ENCODE assay signal across 10 cellular contexts in genomic region chr10:93445978-93446720, GRCh38. TPM values are rescaled to one million over a fixed set of nuclear protein-coding genes. Genes with fewer than 3 reads are reported as not detected.
DNase-seq lines count a peak whose midpoint lies in the region; ATAC-seq, FAIRE-seq and TF ChIP-seq lines count a peak whose summit lies in the region.
"Had no signal": no experiment of that assay in that cellular context is flagged by ENCODE, and none has a peak within 500 bp of the region (broad histone marks: within the 10 kb centered on the region; RNA-seq: fewer than 3 reads in every experiment).

No MANE protein-coding gene starts in this region.

- peaks cover 50% of the 10 kb centered on the region for H3K36me3 Mint-ChIP-seq in MCF 10A (ENCODE audit: insufficient read depth, unreplicated experiment)
- H3K36me3 Mint-ChIP-seq in activated T-cell treated with anti-CD3 and anti-CD28 coated beads, Interleukin-2, amount 50 U/mL, for 4 hours (ENCODE audit: insufficient read depth): peaks cover 4% of the 10 kb centered on the region

- TF ChIP-seq CTCF in MCF 10A (IDR thresholded peaks at IDR 0.05; ENCODE audit: unreplicated experiment) (no peak), HepG2 (CRISPR knock-in tag; IDR thresholded peaks at IDR 0.05) (no peak), smooth muscle cell (IDR thresholded peaks at IDR 0.05; ENCODE audit: borderline replicate concordance, insufficient read depth, poor library complexity, severe bottlenecking) (no peak)

- 59% methylated on average over 6 of the region's 7 CpGs for WGBS in HepG2 (ENCODE audit: low lambda C conversion rate)
- WGBS in smooth muscle cell (ENCODE audit: low lambda C conversion rate): 68% methylated on average over 7 of the region's 7 CpGs

- H3K27ac Mint-ChIP-seq in MCF 10A (ENCODE audit: low read depth, unreplicated experiment): peak overlapping the region; percentile 99

- no peak overlapping the region for H3K9ac ChIP-seq in HUES48 (ENCODE audit: low read depth, low read length)
- H3K9ac ChIP-seq in HepG2 (ENCODE audit: insufficient read depth, low read depth, low read length): peak overlapping the region; percentile 28; the same call in 1 of the 2 replicates
- peak overlapping the region; percentile 68 for H3K9ac ChIP-seq in smooth muscle cell (ENCODE audit: low read depth)

- intact Hi-C loops in MCF 10A (cut with micrococcal nuclease): no loop called here
- intact Hi-C loops in HepG2 (cut with micrococcal nuclease; ENCODE audit: unreplicated experiment): no loop called here

- DNase-seq in MCF 10A (ENCODE audit: unreplicated experiment) (peak; percentile 51), HepG2 (ENCODE audit: low spot score) (no peak), smooth muscle cell (lab: John Stamatoyannopoulos, UW; ENCODE audit: unreplicated experiment) (no peak), SW 1271 (lab: John Stamatoyannopoulos, UW) (no peak), MG63 (no peak)
- DNase-seq in activated T-cell treated with anti-CD3 and anti-CD28 coated beads, Interleukin-2, amount 50 U/mL, for 4 hours: no peak
- DNase-seq: activated effector memory CD4-positive, alpha-beta T cell treated with anti-CD3 and anti-CD28 coated beads, Interleukin-2, amount 50 U/mL, for 16 hours had no signal

- H3K27me3 ChIP-seq in HUES48 (ENCODE audit: control insufficient read depth, insufficient read depth, low read length) (no peaks in the 10 kb centered on the region), HepG2 (ENCODE audit: control insufficient read depth in 1 of 2, insufficient read depth in 2 of 2, low read length in 2 of 2) (no peaks in the 10 kb centered on the region), smooth muscle cell (ENCODE audit: low read depth) (no peaks in the 10 kb centered on the region), MG63 (no peaks in the 10 kb centered on the region)

- BruUV-seq in MCF 10A (replicated peaks; lab: Mats Ljungman, UMichigan): TSS peak; percentile 73
- BruUV-seq in HepG2 (replicated peaks; lab: Mats Ljungman, UMichigan): no TSS peak

- CTCF ChIA-PET in MCF 10A (lab: Yijun Ruan, JAX): interaction anchor here (0.6 to 12.9 kb wide), 17 partner anchors 10 to 603 kb away, joined by 3 to 139 read pairs (median 4); partner anchors contain the start of gene MYOF
- CTCF ChIA-PET in HepG2 (lab: Yijun Ruan, JAX; ENCODE audit: low intra/inter-chr PET ratio, low total read pairs): no interaction called here

- H3K4me3 ChIP-seq in HUES48 (ENCODE audit: low read depth, low read length): no peak overlapping the region
- H3K4me3 ChIP-seq in HepG2 (replicated peaks in 1 of 3; ENCODE audit: insufficient read depth in 1 of 3, low read depth in 2 of 3, low read length in 3 of 3): no peak overlapping the region
- H3K4me3 ChIP-seq in smooth muscle cell: no peak overlapping the region
- H3K4me3 ChIP-seq in MG63: no peak overlapping the region

- in situ Hi-C loops in HepG2 (cut with HindIII; ENCODE audit: extremely low pct_ligation_motif_present, low pct_unique_long_range_greater_than_20kb): no loop called here

- TF ChIP-seq POLR2A in HepG2 (IDR thresholded peaks at IDR 0.05; ENCODE audit: insufficient read depth in 1 of 2, low read depth in 2 of 2, low read length in 2 of 2): no peak

- H3K27ac ChIP-seq in HUES48 (ENCODE audit: low read depth, low read length): peak overlapping the region; percentile 94
- H3K27ac ChIP-seq in HepG2 (ENCODE audit: extremely low read length, insufficient read depth, low read length): peak overlapping the region; percentile 42
- peak overlapping the region; percentile 93 for H3K27ac ChIP-seq in smooth muscle cell (ENCODE audit: low read depth)
- H3K27ac ChIP-seq: WERI-Rb-1 had no signal

- ATAC-seq in HepG2 (peak; percentile 16), GM19455 (IDR thresholded peaks at IDR 0.05; ENCODE audit: unreplicated experiment) (no peak)
- ATAC-seq in activated T-cell treated with anti-CD3 and anti-CD28 coated beads, Interleukin-2, amount 50 U/mL, for 4 hours: no peak

- H3K4me3 Mint-ChIP-seq in MCF 10A (ENCODE audit: unreplicated experiment): peak overlapping the region; percentile 40
- no peak overlapping the region for H3K4me3 Mint-ChIP-seq in activated T-cell treated with anti-CD3 and anti-CD28 coated beads, Interleukin-2, amount 50 U/mL, for 4 hours

- H3K36me3 ChIP-seq in HUES48 (ENCODE audit: control insufficient read depth, insufficient read depth, low read length): no peaks in the 10 kb centered on the region
- no peaks in the 10 kb centered on the region for H3K36me3 ChIP-seq in HepG2 (replicated peaks in 1 of 2; ENCODE audit: control insufficient read depth in 1 of 2, insufficient read depth in 2 of 2, low read length in 2 of 2)
- peaks cover 12% of the 10 kb centered on the region for H3K36me3 ChIP-seq in smooth muscle cell (ENCODE audit: low read depth)
- H3K36me3 ChIP-seq in MG63: peaks cover 81% of the 10 kb centered on the region
- H3K36me3 ChIP-seq: WERI-Rb-1 had no signal

- H3K27me3 Mint-ChIP-seq in MCF 10A (ENCODE audit: insufficient read depth, unreplicated experiment): no peaks in the 10 kb centered on the region
- no peaks in the 10 kb centered on the region for H3K27me3 Mint-ChIP-seq in activated T-cell treated with anti-CD3 and anti-CD28 coated beads, Interleukin-2, amount 50 U/mL, for 4 hours (ENCODE audit: low read depth)

- peaks cover 46% of the 10 kb centered on the region for H3K4me1 Mint-ChIP-seq in MCF 10A (ENCODE audit: insufficient read depth, unreplicated experiment)
- no peaks in the 10 kb centered on the region for H3K4me1 Mint-ChIP-seq in activated T-cell treated with anti-CD3 and anti-CD28 coated beads, Interleukin-2, amount 50 U/mL, for 4 hours (ENCODE audit: low read depth)

- TF ChIP-seq EP300 in HepG2 (IDR thresholded peaks at IDR 0.05; ENCODE audit: low read depth in 2 of 2, low read length in 2 of 2): no peak
- TF ChIP-seq EP300 in HepG2 (CRISPR knock-in tag; IDR thresholded peaks at IDR 0.05; ENCODE audit: borderline replicate concordance): no peak

- H3K79me2 ChIP-seq in HepG2 (ENCODE audit: insufficient read depth, low read length): no peaks in the 10 kb centered on the region
- H3K79me2 ChIP-seq in smooth muscle cell (ENCODE audit: low read depth): peaks cover 9% of the 10 kb centered on the region

- no peak overlapping the region for H2AFZ ChIP-seq in HepG2 (ENCODE audit: low read length)
- no peak overlapping the region for H2AFZ ChIP-seq in smooth muscle cell (ENCODE audit: low read depth)

- TF ChIP-seq RAD21 in HepG2 (CRISPR knock-in tag; IDR thresholded peaks at IDR 0.05): no peak

- H3K4me2 ChIP-seq in HepG2 (ENCODE audit: low read depth, low read length) (peak overlapping the region; percentile 67), smooth muscle cell (peak overlapping the region; percentile 15)

- no peaks in the 10 kb centered on the region for H3K9me3 Mint-ChIP-seq in MCF 10A (ENCODE audit: unreplicated experiment)
- no peaks in the 10 kb centered on the region for H3K9me3 Mint-ChIP-seq in activated T-cell treated with anti-CD3 and anti-CD28 coated beads, Interleukin-2, amount 50 U/mL, for 4 hours

- POLR2A ChIA-PET in MCF 10A (lab: Yijun Ruan, JAX): interaction anchor here (0.6 to 39.8 kb wide), 12 partner anchors 9 to 984 kb away, joined by 3 to 2342 read pairs (median 4); partner anchors contain the start of genes CEP55 and MYOF
- POLR2A ChIA-PET in HepG2 (lab: Yijun Ruan, JAX): interaction anchor here (0.8 to 1.4 kb wide), 4 partner anchors 9 to 25 kb away, joined by 3 to 14 read pairs (median 3); no protein-coding TSS in a partner anchor

- H3F3A ChIP-seq in smooth muscle cell (ENCODE audit: low read depth): peaks cover 11% of the 10 kb centered on the region

- H3K4me1 ChIP-seq in HUES48 (ENCODE audit: control insufficient read depth, insufficient read depth, low read length) (peaks cover 29% of the 10 kb centered on the region), HepG2 (ENCODE audit: insufficient read depth, low read length) (peaks cover 37% of the 10 kb centered on the region), smooth muscle cell (ENCODE audit: low read depth) (peaks cover 13% of the 10 kb centered on the region)

- H4K20me1 ChIP-seq in HepG2 (ENCODE audit: insufficient read depth, low read length): no peaks in the 10 kb centered on the region
- H4K20me1 ChIP-seq in smooth muscle cell (ENCODE audit: low read depth): no peaks in the 10 kb centered on the region

- no peak for FAIRE-seq in HepG2 (lab: Jason Lieb, UNC)

- H3K9me3 ChIP-seq in HUES48 (ENCODE audit: control insufficient read depth, insufficient read depth, low read length) (no peaks in the 10 kb centered on the region), HepG2 (ENCODE audit: low read length) (no peaks in the 10 kb centered on the region), smooth muscle cell (replicated peaks; ENCODE audit: low read depth) (no peaks in the 10 kb centered on the region), MG63 (no peaks in the 10 kb centered on the region)

RNA-seq across cellular contexts. Expression of gene MYOF, which starts 36.0 kb away (rescaled TPM):
- total RNA-seq in MCF 10A (2022) (167 and 181 TPM in 2 replicates), HepG2 (2016; rRNA removed; fragmentation: Illumina TruSeq; extraction: Trizol) (0.42 and 0.66 TPM in 2 replicates), smooth muscle cell (99.5 and 99.6 TPM in 2 replicates)
- total RNA-seq in HepG2 (2016; cell fraction: cytosol; rRNA removed; fragmentation: Illumina TruSeq; extraction: Trizol; ENCODE audit: low read depth): not detected in 2 replicates
- 0.56 and 0.71 TPM in 2 replicates for total RNA-seq in HepG2 (2016; cell fraction: insoluble cytoplasmic fraction; rRNA removed; fragmentation: Illumina TruSeq; extraction: Trizol)
- total RNA-seq in HepG2 (2016; cell fraction: membrane; rRNA removed; fragmentation: Illumina TruSeq; extraction: Trizol): 0.06 and 0.14 TPM in 2 replicates
- total RNA-seq in HepG2 (2016; cell fraction: nucleus; rRNA removed; fragmentation: Illumina TruSeq; extraction: Trizol): 0.60 and 0.68 TPM in 2 replicates
- polyA plus RNA-seq in HepG2 (2011; rRNA removed) (0.17 and 0.18 TPM in 2 replicates), smooth muscle cell (29.6 and 45.1 TPM in 2 replicates)
- polyA plus RNA-seq in HepG2 (2011; cell fraction: cytosol; rRNA removed): 0.13 and 0.23 TPM in 2 replicates
- polyA plus RNA-seq in HepG2 (2011; cell fraction: nucleus; rRNA removed): 0.29 and 0.52 TPM in 2 replicates
- 0.08 and 0.13 TPM in 2 replicates for polyA plus RNA-seq in HepG2 (2012)
- 0.03 and 0.08 TPM in 2 replicates for polyA plus RNA-seq in HepG2 (2016; cell fraction: cytosol; fragmentation: Illumina TruSeq; extraction: Trizol; ENCODE audit: low read depth)
- 0.35 and 0.50 TPM in 2 replicates for polyA plus RNA-seq in HepG2 (2016; cell fraction: insoluble cytoplasmic fraction; fragmentation: Illumina TruSeq; extraction: Trizol; ENCODE audit: low read depth)
- polyA plus RNA-seq in HepG2 (2016; cell fraction: membrane; fragmentation: Illumina TruSeq; extraction: Trizol; ENCODE audit: low read depth): 0.03 and 0.05 TPM in 2 replicates
- 0.85 and 0.89 TPM in 2 replicates for polyA plus RNA-seq in HepG2 (2016; cell fraction: nucleus; fragmentation: Illumina TruSeq; extraction: Trizol; ENCODE audit: insufficient read depth, low read depth)
- 0.12 and 47.0 TPM in 2 replicates for polyA minus RNA-seq in HepG2 (2011; rRNA and poly(A)+ RNA removed; ENCODE audit: low replicate concordance)
- polyA minus RNA-seq in HepG2 (2011; cell fraction: cytosol; rRNA and poly(A)+ RNA removed): 0.62 and 0.79 TPM in 2 replicates
- polyA minus RNA-seq in HepG2 (2011; cell fraction: nucleus; rRNA and poly(A)+ RNA removed): 0.37 and 0.77 TPM in 2 replicates
- total RNA-seq in activated T-cell treated with anti-CD3 and anti-CD28 coated beads, Interleukin-2, amount 50 U/mL, for 4 hours: 10 to 100 TPM; 39.2 to 65.4 (median 42.6) TPM
- total RNA-seq in MG63 (2014; rRNA removed; shearing (Covaris generic); ENCODE audit: low replicate concordance): 69.3 and 75.6 TPM in 2 replicates

RNA-seq across cellular contexts. Expression of gene CEP55, which starts 50.3 kb away (rescaled TPM):
- total RNA-seq in MCF 10A (2022): 25.2 and 39.4 TPM in 2 replicates
- 17.1 and 27.3 TPM in 2 replicates for total RNA-seq in HepG2 (2016; rRNA removed; fragmentation: Illumina TruSeq; extraction: Trizol)
- 3.8 and 5.0 TPM in 2 replicates for total RNA-seq in HepG2 (2016; cell fraction: cytosol; rRNA removed; fragmentation: Illumina TruSeq; extraction: Trizol; ENCODE audit: low read depth)
- total RNA-seq in HepG2 (2016; cell fraction: insoluble cytoplasmic fraction; rRNA removed; fragmentation: Illumina TruSeq; extraction: Trizol): 18.0 and 28.7 TPM in 2 replicates
- 10.4 and 11.4 TPM in 2 replicates for total RNA-seq in HepG2 (2016; cell fraction: membrane; rRNA removed; fragmentation: Illumina TruSeq; extraction: Trizol)
- total RNA-seq in HepG2 (2016; cell fraction: nucleus; rRNA removed; fragmentation: Illumina TruSeq; extraction: Trizol): 10.3 and 12.4 TPM in 2 replicates
- polyA plus RNA-seq in HepG2 (2011; rRNA removed): 3.4 and 6.5 TPM in 2 replicates
- 2.6 and 2.7 TPM in 2 replicates for polyA plus RNA-seq in HepG2 (2011; cell fraction: cytosol; rRNA removed)
- polyA plus RNA-seq in HepG2 (2011; cell fraction: nucleus; rRNA removed): 1.4 and 1.8 TPM in 2 replicates
- polyA plus RNA-seq in HepG2 (2012): 3.0 and 6.8 TPM in 2 replicates
- 3.0 and 3.1 TPM in 2 replicates for polyA plus RNA-seq in HepG2 (2016; cell fraction: cytosol; fragmentation: Illumina TruSeq; extraction: Trizol; ENCODE audit: low read depth)
- polyA plus RNA-seq in HepG2 (2016; cell fraction: insoluble cytoplasmic fraction; fragmentation: Illumina TruSeq; extraction: Trizol; ENCODE audit: low read depth): 27.1 and 27.6 TPM in 2 replicates
- 6.9 and 8.0 TPM in 2 replicates for polyA plus RNA-seq in HepG2 (2016; cell fraction: membrane; fragmentation: Illumina TruSeq; extraction: Trizol; ENCODE audit: low read depth)
- 15.8 and 16.1 TPM in 2 replicates for polyA plus RNA-seq in HepG2 (2016; cell fraction: nucleus; fragmentation: Illumina TruSeq; extraction: Trizol; ENCODE audit: insufficient read depth, low read depth)
- 2.4 and 15.2 TPM in 2 replicates for polyA minus RNA-seq in HepG2 (2011; rRNA and poly(A)+ RNA removed; ENCODE audit: low replicate concordance)
- 4.1 and 4.6 TPM in 2 replicates for polyA minus RNA-seq in HepG2 (2011; cell fraction: cytosol; rRNA and poly(A)+ RNA removed)
- polyA minus RNA-seq in HepG2 (2011; cell fraction: nucleus; rRNA and poly(A)+ RNA removed): 3.7 and 4.6 TPM in 2 replicates
- total RNA-seq in smooth muscle cell: 6.5 and 9.3 TPM in 2 replicates
- 5.4 and 6.8 TPM in 2 replicates for polyA plus RNA-seq in smooth muscle cell
- 1 to 10 TPM; 6.0 to 8.2 (median 8.0) TPM for total RNA-seq in activated T-cell treated with anti-CD3 and anti-CD28 coated beads, Interleukin-2, amount 50 U/mL, for 4 hours
- total RNA-seq in MG63 (2014; rRNA removed; shearing (Covaris generic); ENCODE audit: low replicate concordance): 74.7 and 98.6 TPM in 2 replicates

Comparison
In these comparisons a context has a peak if more than half of its experiments do, and no peak if none do; other contexts are left out.
1. H3K27ac ChIP-seq: peak in every context shown above with its lines; median percentile 94 in HUES48; 93 in smooth muscle cell; 42 in HepG2.
2. RNA of gene MYOF, which starts 36.0 kb away (total RNA-seq): 167 to 181 TPM in MCF 10A, 99.5 to 99.6 TPM in smooth muscle cell, 69.3 to 75.6 TPM in MG63 and 39.2 to 65.4 TPM in activated T-cell treated with anti-CD3 and anti-CD28 coated beads, Interleukin-2, amount 50 U/mL, for 4 hours; 0.06 to 0.71 TPM in HepG2; every median in the first group is over 10 times any median in the second.